ENCODE assay signal across 17 cellular contexts in the genomic region with DNA sequence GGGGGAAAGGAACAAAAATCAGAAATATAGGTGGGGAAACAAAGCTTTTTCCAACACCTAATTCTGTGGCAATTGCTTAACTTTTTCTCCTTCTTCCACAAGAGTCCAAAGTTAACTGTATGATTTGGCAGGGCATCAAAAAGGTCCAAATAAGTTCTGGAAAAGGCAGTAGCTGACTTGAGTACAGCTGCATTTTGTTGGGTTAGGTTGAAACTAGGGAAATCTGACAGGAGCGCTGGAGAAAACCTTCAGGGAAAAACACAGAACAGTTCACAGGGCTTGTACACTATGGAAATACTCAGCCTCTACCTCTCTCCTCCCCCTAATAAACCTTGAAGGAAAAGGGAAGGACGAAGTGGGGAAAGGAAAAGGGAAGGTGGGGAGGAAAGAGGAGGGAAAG.
DNase-seq lines count a peak whose midpoint lies in the region; ATAC-seq and TF ChIP-seq lines count a peak whose summit lies in the region.
"Had no signal": no experiment of that assay in that cellular context is flagged by ENCODE, and none has a peak within 500 bp of the region (broad histone marks: within the 10 kb centered on the region; RNA-seq: fewer than 3 reads in every experiment).

No MANE protein-coding gene starts in this region.

- H3K79me1 ChIP-seq in trophoblast cell (ENCODE audit: low read length): no peaks in the 10 kb centered on the region

- H3K18ac ChIP-seq in trophoblast cell (ENCODE audit: low read length): no peak overlapping the region

- H3K9me3 ChIP-seq in mammary epithelial cell (replicated peaks; ENCODE audit: insufficient read depth, low read length) (no peaks in the 10 kb centered on the region), HEK293 (ENCODE audit: control insufficient read depth, insufficient read depth, low read depth, low read length) (no peaks in the 10 kb centered on the region), endodermal cell (ENCODE audit: control insufficient read depth, low read length) (no peaks in the 10 kb centered on the region), trophoblast cell (ENCODE audit: insufficient read depth, low read depth, low read length) (no peaks in the 10 kb centered on the region), gastrocnemius medialis (no peaks in the 10 kb centered on the region)
- H3K9me3 ChIP-seq: BLaER1, Caco-2, HAP-1 had no signal

- no peak overlapping the region for H2AFZ ChIP-seq in mammary epithelial cell (ENCODE audit: low read depth, low read length)
- H2AFZ ChIP-seq in trophoblast cell (ENCODE audit: insufficient read depth, low read length, poor library complexity): no peak overlapping the region
- H2AFZ ChIP-seq: GM23338 had no signal

- H4K91ac ChIP-seq in trophoblast cell (ENCODE audit: low read depth, low read length): no peak overlapping the region

- H3K27me3 Mint-ChIP-seq in MCF 10A (ENCODE audit: insufficient read depth, unreplicated experiment) (no peaks in the 10 kb centered on the region), endodermal cell (ENCODE audit: insufficient read depth) (no peaks in the 10 kb centered on the region)
- H3K27me3 Mint-ChIP-seq: CD8-positive, alpha-beta memory T cell had no signal

- TF ChIP-seq CTCF in MCF 10A (IDR thresholded peaks at IDR 0.05; ENCODE audit: unreplicated experiment): no peak
- TF ChIP-seq CTCF in mammary epithelial cell (conservative IDR thresholded peaks at IDR 0.05 in 1 of 2, IDR thresholded peaks at IDR 0.05 in 1 of 2; ENCODE audit: extremely low read depth in 1 of 2, insufficient read depth in 1 of 2, low read depth in 1 of 2, low read length in 2 of 2): no peak
- no peak for TF ChIP-seq CTCF in HEK293 (tag by site-specific recombination; IDR thresholded peaks at IDR 0.05)
- TF ChIP-seq CTCF in endodermal cell (conservative IDR thresholded peaks at IDR 0.05): no peak
- no peak for TF ChIP-seq CTCF in gastrocnemius medialis (IDR thresholded peaks at IDR 0.05 in 4 of 5, conservative IDR thresholded peaks at IDR 0.05 in 1 of 5)

- ATAC-seq in HG02973 (IDR thresholded peaks at IDR 0.05; ENCODE audit: unreplicated experiment) (no peak), gastrocnemius medialis (no peak)

- H3K4me3 Mint-ChIP-seq in MCF 10A (ENCODE audit: unreplicated experiment) (no peak overlapping the region), endodermal cell (no peak overlapping the region)
- H3K4me3 Mint-ChIP-seq: CD8-positive, alpha-beta memory T cell; GM23338 had no signal

- dilution Hi-C loops in mammary epithelial cell (cut with HindIII; ENCODE audit: low sequenced_read_pairs): no loop called here

- H3K9me3 Mint-ChIP-seq in MCF 10A (ENCODE audit: unreplicated experiment): no peaks in the 10 kb centered on the region
- no peaks in the 10 kb centered on the region for H3K9me3 Mint-ChIP-seq in endodermal cell
- H3K9me3 Mint-ChIP-seq: CD8-positive, alpha-beta memory T cell; GM23338 had no signal

- no peak overlapping the region for H3K4me3 ChIP-seq in mammary epithelial cell (replicated peaks in 1 of 3; ENCODE audit: insufficient read depth in 1 of 3, low read depth in 2 of 3, low read length in 3 of 3)
- H3K4me3 ChIP-seq in HEK293 (ENCODE audit: low read depth, low read length): no peak overlapping the region
- no peak overlapping the region for H3K4me3 ChIP-seq in endodermal cell (ENCODE audit: low read length)
- no peak overlapping the region for H3K4me3 ChIP-seq in trophoblast cell (ENCODE audit: low read depth, low read length)
- no peak overlapping the region for H3K4me3 ChIP-seq in gastrocnemius medialis
- H3K4me3 ChIP-seq: BLaER1, GM23338, HAP-1 had no signal

- H3K4ac ChIP-seq in trophoblast cell (ENCODE audit: low read depth, low read length): no peak overlapping the region

- H3K4me1 ChIP-seq in mammary epithelial cell (ENCODE audit: insufficient read depth, low read length): peaks cover 17% of the 10 kb centered on the region
- peaks cover 8% of the 10 kb centered on the region for H3K4me1 ChIP-seq in HEK293 (ENCODE audit: control insufficient read depth, insufficient read depth, low read length)
- no peaks in the 10 kb centered on the region for H3K4me1 ChIP-seq in endodermal cell (ENCODE audit: control insufficient read depth, insufficient read depth, low read length)
- no peaks in the 10 kb centered on the region for H3K4me1 ChIP-seq in trophoblast cell (ENCODE audit: control insufficient read depth in 1 of 2, insufficient read depth in 2 of 2, low read length in 2 of 2)
- peaks cover 4 to 7% of the 10 kb centered on the region in 2 donors for H3K4me1 ChIP-seq in gastrocnemius medialis
- H3K4me1 ChIP-seq: BLaER1, Caco-2 had no signal

- H3K4me2 ChIP-seq in mammary epithelial cell (ENCODE audit: insufficient read depth, low read depth, low read length): no peak overlapping the region
- H3K4me2 ChIP-seq in trophoblast cell (ENCODE audit: low read length): no peak overlapping the region
- H3K4me2 ChIP-seq: BLaER1, GM23338 had no signal

- no peak overlapping the region for H2BK120ac ChIP-seq in trophoblast cell (ENCODE audit: insufficient read depth, low read length, poor library complexity)

- H2BK12ac ChIP-seq in trophoblast cell (ENCODE audit: low read length): no peak overlapping the region

- no peak overlapping the region for H3K14ac ChIP-seq in trophoblast cell (ENCODE audit: low read length)

- BruUV-seq in MCF 10A (replicated peaks; lab: Mats Ljungman, UMichigan) (no TSS peak), mammary epithelial cell (replicated peaks; lab: Mats Ljungman, UMichigan) (no TSS peak)

- H2BK5ac ChIP-seq in trophoblast cell (ENCODE audit: low read depth, low read length, poor library complexity): no peak overlapping the region

- H4K20me1 ChIP-seq in mammary epithelial cell (ENCODE audit: insufficient read depth, low read length): no peaks in the 10 kb centered on the region
- H4K20me1 ChIP-seq: BLaER1 had no signal

- H3K27ac ChIP-seq in mammary epithelial cell (ENCODE audit: insufficient read depth, low read depth, low read length) (no peak overlapping the region), HEK293 (ENCODE audit: extremely low read depth, low read depth, low read length) (no peak overlapping the region), endodermal cell (ENCODE audit: low read depth, low read length) (no peak overlapping the region), trophoblast cell (ENCODE audit: low read depth, low read length) (no peak overlapping the region), gastrocnemius medialis (no peak overlapping the region)
- H3K27ac ChIP-seq: BLaER1 had no signal

- no peaks in the 10 kb centered on the region for H3K79me2 ChIP-seq in mammary epithelial cell (ENCODE audit: insufficient read depth, low read length)
- H3K79me2 ChIP-seq in trophoblast cell (ENCODE audit: control insufficient read depth, insufficient read depth, low read length, poor library complexity): no peaks in the 10 kb centered on the region

- intact Hi-C loops in MCF 10A (cut with micrococcal nuclease) (no loop called here), mammary epithelial cell (cut with micrococcal nuclease) (no loop called here), gastrocnemius medialis (cut with DNase I; ENCODE audit: low total_unique reads) (no loop called here)

- no peak overlapping the region for H4K12ac ChIP-seq in trophoblast cell (ENCODE audit: low read depth, low read length)

- H3K36me3 Mint-ChIP-seq in MCF 10A (ENCODE audit: insufficient read depth, unreplicated experiment) (no peaks in the 10 kb centered on the region), endodermal cell (ENCODE audit: low read depth) (no peaks in the 10 kb centered on the region)

- no peaks in the 10 kb centered on the region for H3K27me3 ChIP-seq in mammary epithelial cell (ENCODE audit: insufficient read depth, low read length)
- no peaks in the 10 kb centered on the region for H3K27me3 ChIP-seq in endodermal cell (ENCODE audit: control insufficient read depth, insufficient read depth, low read length, poor library complexity, severe bottlenecking)
- no peaks in the 10 kb centered on the region for H3K27me3 ChIP-seq in trophoblast cell (ENCODE audit: insufficient read depth, low read length)
- H3K27me3 ChIP-seq in gastrocnemius medialis: no peaks in the 10 kb centered on the region
- H3K27me3 ChIP-seq: BLaER1 had no signal

- H3K36me3 ChIP-seq in mammary epithelial cell (ENCODE audit: insufficient read depth, low read length) (no peaks in the 10 kb centered on the region), HEK293 (ENCODE audit: control insufficient read depth in 2 of 2, insufficient read depth in 1 of 2, low read length in 2 of 2) (no peaks in the 10 kb centered on the region), endodermal cell (ENCODE audit: control insufficient read depth, insufficient read depth, low read length) (no peaks in the 10 kb centered on the region), trophoblast cell (ENCODE audit: control insufficient read depth in 1 of 2, insufficient read depth in 2 of 2, low read length in 2 of 2) (no peaks in the 10 kb centered on the region), gastrocnemius medialis (no peaks in the 10 kb centered on the region)
- H3K36me3 ChIP-seq: BLaER1, HAP-1 had no signal

- TF ChIP-seq POLR2A in gastrocnemius medialis (IDR thresholded peaks at IDR 0.05): no peak

- CTCF ChIA-PET in MCF 10A (lab: Yijun Ruan, JAX) (no interaction called here), mammary epithelial cell (lab: Charles Lee; ENCODE audit: low non-redundant PET) (no interaction called here), HEK293 (lab: Yijun Ruan, JAX) (no interaction called here)

- DNase-seq in MCF 10A (ENCODE audit: unreplicated experiment) (no peak), mammary epithelial cell (no peak), endodermal cell (no peak), trophoblast cell (no peak), NCI-H1694 (lab: John Stamatoyannopoulos, UW) (no peak), gastrocnemius medialis (no peak)
- DNase-seq: 8988T; AML-193; Caco-2; CD8-positive, alpha-beta memory T cell; DMS53; GF-D8 had no signal

- H2AK5ac ChIP-seq in trophoblast cell (ENCODE audit: low read length): no peak overlapping the region

- H3K27ac Mint-ChIP-seq in MCF 10A (ENCODE audit: low read depth, unreplicated experiment) (peak overlapping the region; percentile 76), endodermal cell (peak overlapping the region; percentile 42)
- H3K27ac Mint-ChIP-seq: GM23338 had no signal

- peak overlapping the region; percentile 70 for H4K8ac ChIP-seq in trophoblast cell (ENCODE audit: low read depth, low read length)

- POLR2A ChIA-PET in MCF 10A (lab: Yijun Ruan, JAX) (no interaction called here), HEK293 (lab: Yijun Ruan, JAX) (no interaction called here)

- WGBS in mammary epithelial cell (ENCODE audit: low coverage, missing lambda C conversion rate): 92% methylated on average over 2 of the region's 2 CpGs
- 100% methylated on average over 1 of the region's 2 CpGs; no CpG with 5 or more reads in 1 of the 2 experiments for WGBS in endodermal cell (ENCODE audit: insufficient coverage in 1 of 2, insufficient read length in 1 of 2), 2 experiments
- 100% methylated on average over 1 of the region's 2 CpGs for WGBS in trophoblast cell (ENCODE audit: extremely low coverage, insufficient coverage, insufficient read length)

- H3K9ac ChIP-seq in mammary epithelial cell (ENCODE audit: insufficient read depth, low read length): no peak overlapping the region
- H3K9ac ChIP-seq in endodermal cell (ENCODE audit: extremely low read depth, low read length, poor library complexity, severe bottlenecking): no peak overlapping the region
- no peak overlapping the region for H3K9ac ChIP-seq in trophoblast cell (ENCODE audit: low read length)
- H3K9ac ChIP-seq: BLaER1 had no signal

- no peak overlapping the region for H3K23ac ChIP-seq in trophoblast cell (ENCODE audit: low read length)

- in situ Hi-C loops in mammary epithelial cell (cut with MboI; ENCODE audit: low sequenced_read_pairs in 2 of 2): no loop called here
- in situ Hi-C loops in gastrocnemius medialis (cut with MboI; ENCODE audit: low sequenced_read_pairs in 4 of 4): no loop called here

- H3K4me1 Mint-ChIP-seq in MCF 10A (ENCODE audit: insufficient read depth, unreplicated experiment) (peaks cover 22% of the 10 kb centered on the region), endodermal cell (peaks cover 9% of the 10 kb centered on the region)
- H3K4me1 Mint-ChIP-seq: CD8-positive, alpha-beta memory T cell; GM23338 had no signal
